In the genomic region with DNA sequence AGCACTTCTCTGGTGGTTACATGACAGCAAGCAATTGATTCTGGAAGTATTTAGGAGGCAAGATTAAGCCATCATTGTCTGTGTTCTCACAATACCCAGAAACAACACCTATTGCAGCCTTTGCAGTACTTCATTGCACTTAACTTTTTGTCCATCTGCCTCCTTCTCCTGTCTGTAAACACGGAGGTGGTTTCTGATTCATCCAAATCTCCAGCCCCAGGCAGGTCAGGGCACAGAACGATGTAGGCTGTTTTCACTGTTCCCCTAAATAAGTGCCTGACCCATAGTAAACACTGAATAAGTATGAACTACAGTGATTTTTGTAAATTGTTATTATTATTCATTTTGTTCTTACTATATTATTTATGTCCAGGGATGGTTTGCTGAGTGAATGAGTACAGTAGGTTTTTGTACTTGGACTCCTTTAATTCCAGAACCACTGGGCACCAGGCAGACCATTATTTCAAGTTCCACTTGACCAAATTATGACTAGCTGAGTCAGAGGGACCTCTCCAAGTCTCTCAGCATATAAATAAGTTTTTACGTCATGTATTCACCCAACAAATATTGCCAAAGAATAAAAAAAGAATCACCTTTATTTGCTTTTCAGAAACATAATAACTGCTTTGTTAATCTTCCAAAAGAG, we compare ENCODE assay signal across 16 cellular contexts.
"Had no signal": no experiment of that assay in that cellular context is flagged by ENCODE, and none has a peak within 500 bp of the region (broad histone marks: within the 10 kb centered on the region; RNA-seq: fewer than 3 reads in every experiment).

No MANE protein-coding gene starts in this region.

- H3K9me3 ChIP-seq: colonic mucosa had no signal

- H3K4me1 ChIP-seq: colonic mucosa had no signal

- H3K36me3 ChIP-seq: colonic mucosa had no signal

- DNase-seq: activated B cell treated with CpG ODN at 0.5 μM for 24 hours; activated CD4-positive, alpha-beta T cell treated with anti-CD3 and anti-CD28 coated beads for 4 hours; activated CD8-positive, alpha-beta T cell treated with anti-CD3 and anti-CD28 coated beads for 36 hours; activated naive CD4-positive, alpha-beta T cell; activated naive CD8-positive, alpha-beta T cell treated with anti-CD3 and anti-CD28 coated beads for 36 hours; activated T-cell treated with anti-CD3 and anti-CD28 coated beads, Interleukin-2, amount 50 U/mL, for 1 hour; amygdala; colonic mucosa; left cardiac atrium; stimulated activated CD4-positive, alpha-beta T cell treated with anti-CD3 and anti-CD28 coated beads, Interleukin-12 subunit alpha, Interleukin-12 subunit beta, amount 100 ng/mL, for 4 hours; stimulated activated CD4-positive, alpha-beta T cell treated with anti-CD3 and anti-CD28 coated beads, Interleukin-1b, Interleukin-23, amount 100 ng/mL, for 48 hours; stimulated activated CD8-positive, alpha-beta memory T cell treated with anti-CD3 and anti-CD28 coated beads, Interleukin-4, amount 100 ng/mL, for 48 hours; stimulated activated naive CD4-positive, alpha-beta T cell; T-cell had no signal

- H3K27me3 ChIP-seq: colonic mucosa had no signal

- H3K4me3 ChIP-seq: colonic mucosa had no signal

- ATAC-seq: activated CD8-positive, alpha-beta T cell treated with anti-CD3 and anti-CD28 coated beads for 36 hours; activated T-helper 17 cell treated with anti-CD3 and anti-CD28 coated beads, Interleukin-2, amount 50 U/mL, for 72 hours; esophagus mucosa; T-cell had no signal

- H3K27ac ChIP-seq: colonic mucosa had no signal
